Comparison of ENCODE assay signal across 7 cellular contexts in the genomic region with DNA sequence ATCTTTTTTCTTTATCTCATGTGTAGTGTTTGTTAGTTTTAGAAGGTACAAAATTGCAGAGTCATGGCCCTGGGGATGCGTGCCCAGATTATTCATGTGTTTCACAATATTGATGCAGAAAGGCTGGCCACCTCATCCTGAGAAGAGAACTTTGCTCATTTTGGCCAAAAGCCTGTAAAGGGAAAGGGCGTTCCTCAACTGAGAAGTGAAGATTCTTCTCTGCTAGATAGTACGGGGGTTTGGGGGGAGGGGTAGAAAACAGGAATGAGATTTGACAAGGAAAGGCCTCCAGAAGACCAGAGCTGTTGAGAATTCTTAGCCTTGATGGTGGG. TPM values are rescaled to one million over a fixed set of nuclear protein-coding genes. Genes with fewer than 3 reads are reported as not detected.
DNase-seq lines count a peak whose midpoint lies in the region; ATAC-seq and TF ChIP-seq lines count a peak whose summit lies in the region.

No MANE protein-coding gene starts in this region.

- H3K27me3 Mint-ChIP-seq in neural crest cell (ENCODE audit: low read depth): no peaks in the 10 kb centered on the region

- TF ChIP-seq CTCF in neural crest cell (conservative IDR thresholded peaks at IDR 0.05): no peak

- no peaks in the 10 kb centered on the region for H3K9me3 ChIP-seq in GM23248 (ENCODE audit: low read depth)

- peak overlapping the region; percentile 85 for H3K4me2 ChIP-seq in GM23248 (ENCODE audit: unreplicated experiment)

- peaks cover 15% of the 10 kb centered on the region for H3K36me3 Mint-ChIP-seq in neural crest cell (ENCODE audit: low read depth)

- H3K4me3 ChIP-seq in GM23248: peak overlapping the region; percentile 86

- whole genome bisulfite sequencing in GM23248 (ENCODE audit: low coverage in 1 of 2, low lambda C conversion rate in 2 of 2, missing lambda C conversion rate in 2 of 2), 2 experiments: 0 to 2% methylated on average over 3 of the region's 3 CpGs

- ATAC-seq in esophagus mucosa (peak; percentile 56), HG03378 (IDR thresholded peaks at IDR 0.05; ENCODE audit: unreplicated experiment) (no peak)

- H3K4me1 ChIP-seq in GM23248 (ENCODE audit: insufficient read depth): peaks cover 47% of the 10 kb centered on the region

- H3K9ac ChIP-seq in GM23248: peak overlapping the region; percentile 97

- H3K79me2 ChIP-seq in GM23248 (ENCODE audit: insufficient read depth): peaks cover 69% of the 10 kb centered on the region

- H3K9me3 Mint-ChIP-seq in neural crest cell: no peaks in the 10 kb centered on the region

- no peaks in the 10 kb centered on the region for H3K27me3 ChIP-seq in GM23248 (replicated peaks; ENCODE audit: insufficient read depth)

- peaks cover 67% of the 10 kb centered on the region for H3F3A ChIP-seq in GM23248 (ENCODE audit: insufficient read depth)

- in situ Hi-C loops in GM23248 (cut with MboI): no loop called here

- H3K36me3 ChIP-seq in GM23248 (ENCODE audit: low read depth): peaks cover 4% of the 10 kb centered on the region

- H4K20me1 ChIP-seq in GM23248 (ENCODE audit: insufficient read depth): no peaks in the 10 kb centered on the region

- peak; percentile 98 for DNase-seq in GM23248
- DNase-seq in NOMO-1 treated with dmso at 0.1 percent for 144 hours (lab: John Stamatoyannopoulos, UW; ENCODE audit: unreplicated experiment): peak; percentile 67
- no peak for DNase-seq in neural crest cell (ENCODE audit: low read depth, low spot score)
- DNase-seq in NCI-H774 (lab: John Stamatoyannopoulos, UW): no peak
- DNase-seq in activated naive CD4-positive, alpha-beta T cell treated with anti-CD3 and anti-CD28 coated beads, Interleukin-2, amount 50 U/mL, for 16 hours: no peak

- peak overlapping the region; percentile 99 for H3K27ac ChIP-seq in GM23248

- peaks cover under 1% of the 10 kb centered on the region; the same call in 1 of the 2 replicates for H3K9me2 ChIP-seq in GM23248 (ENCODE audit: insufficient read depth)

- H3K4me3 Mint-ChIP-seq in neural crest cell: peak overlapping the region; percentile 96

- peak overlapping the region; percentile 98 for H3K27ac Mint-ChIP-seq in neural crest cell (ENCODE audit: unreplicated experiment)

- peaks cover 78% of the 10 kb centered on the region for H3K4me1 Mint-ChIP-seq in neural crest cell

- H2AFZ ChIP-seq in GM23248: 0 out of 2 replicates have a peak overlapping the region, but pooled peaks have one; percentile 29

RNA-seq across cellular contexts. Expression of gene MGST1, which starts 1.7 kb away (rescaled TPM):
- total RNA-seq in GM23248 (2014; rRNA removed; shearing (Covaris generic)): 122 and 141 TPM in 2 replicates
- polyA plus RNA-seq in GM23248 (2016; fragmentation: Nextera tagmentation; extraction: Ambion mirVana): 1,022 and 1,023 TPM in 2 replicates
- total RNA-seq in esophagus mucosa (145 TPM), neural crest cell (303 and 325 TPM in 2 replicates)

Comparison
In these comparisons a context has a peak if more than half of its experiments do, and no peak if none do; other contexts are left out.
1. DNase-seq: peak in GM23248 (single experiment) and NOMO-1 treated with dmso at 0.1 percent for 144 hours (single experiment); none in neural crest cell (single experiment), NCI-H774 (single experiment) and activated naive CD4-positive, alpha-beta T cell treated with anti-CD3 and anti-CD28 coated beads, Interleukin-2, amount 50 U/mL, for 16 hours (single experiment).